Comparison of ENCODE assay signal across 18 cellular contexts in the genomic region with DNA sequence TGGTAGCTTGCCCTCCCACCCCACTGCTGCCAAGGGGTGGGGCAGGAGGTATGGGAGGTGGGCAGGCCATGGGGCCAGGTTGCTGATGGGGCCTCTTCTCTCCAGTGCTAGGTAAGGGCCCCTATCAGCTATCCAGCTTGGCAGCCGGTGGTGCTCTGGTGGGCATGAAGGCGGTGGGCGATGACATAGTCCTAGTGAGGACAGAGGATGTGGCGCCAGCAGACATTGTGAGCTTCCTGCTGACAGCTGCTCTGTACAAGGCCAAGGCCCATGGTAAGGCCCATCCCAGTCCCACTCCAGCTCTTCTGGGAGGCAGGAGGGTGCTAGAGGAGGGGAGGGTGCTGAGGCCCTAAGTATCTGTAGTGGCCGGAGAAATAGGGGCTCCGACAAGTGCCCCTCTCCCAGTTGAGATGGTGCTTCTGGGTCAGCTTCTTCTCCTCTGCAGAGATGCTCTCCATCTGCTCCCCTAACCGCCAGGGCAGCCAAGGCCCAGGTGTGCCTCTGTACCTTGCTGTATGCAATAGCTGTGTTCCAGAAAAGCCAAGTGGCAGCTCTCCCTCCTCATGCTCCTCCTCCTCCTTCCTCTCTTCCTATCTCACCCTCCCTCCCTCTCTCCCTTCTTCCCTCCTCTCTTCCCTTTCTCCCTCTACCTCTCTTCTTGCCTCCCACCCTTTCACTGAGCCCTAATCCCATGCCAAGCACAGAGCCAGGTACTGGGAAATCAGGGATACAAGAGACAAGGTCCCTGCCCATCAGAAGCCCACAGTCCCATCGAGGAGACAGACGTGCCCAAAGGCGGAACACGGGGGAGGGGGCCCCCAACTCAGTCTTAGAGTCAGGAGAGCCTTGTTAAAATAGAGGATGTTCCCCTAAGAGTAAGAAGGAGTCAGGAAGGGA. TPM values are rescaled to one million over a fixed set of nuclear protein-coding genes. Genes with fewer than 3 reads are reported as not detected.
DNase-seq lines count a peak whose midpoint lies in the region; ATAC-seq and TF ChIP-seq lines count a peak whose summit lies in the region.
"Had no signal": no experiment of that assay in that cellular context is flagged by ENCODE, and none has a peak within 500 bp of the region (broad histone marks: within the 10 kb centered on the region; RNA-seq: fewer than 3 reads in every experiment).

No MANE protein-coding gene starts in this region.

- WGBS in thyroid gland, 2 donors, result 88 to 90% methylated on average over 11 of the region's 11 CpGs
- WGBS in gastroesophageal sphincter (ENCODE audit: low coverage in 1 of 2), 2 donors, result 61% methylated on average over 5 of the region's 11 CpGs; no CpG with 5 or more reads in 1 of the 2 donors

- H3K36me3 ChIP-seq in left lung, result no peaks in the 10 kb centered on the region
- no peaks in the 10 kb centered on the region for H3K36me3 ChIP-seq in thyroid gland
- H3K36me3 ChIP-seq in gastroesophageal sphincter, result no peaks in the 10 kb centered on the region
- H3K36me3 ChIP-seq: BE2C had no signal

- H3K4me3 ChIP-seq in left lung (no peak overlapping the region), thyroid gland (replicated peaks in 1 of 3) (no peak overlapping the region), gastroesophageal sphincter (no peak overlapping the region)

- no peak overlapping the region for H3K27ac ChIP-seq in left lung
- H3K27ac ChIP-seq in thyroid gland, result no peak overlapping the region
- no peak overlapping the region for H3K27ac ChIP-seq in gastroesophageal sphincter

- TF ChIP-seq CTCF in left lung (IDR thresholded peaks at IDR 0.05) (no peak), thyroid gland (IDR thresholded peaks at IDR 0.05) (no peak), gastroesophageal sphincter (IDR thresholded peaks at IDR 0.05) (no peak)

- intact Hi-C loops in left lung (cut with DNase I), result no loop called here
- intact Hi-C loops in thyroid gland (cut with DNase I), result no loop called here

- no peak for ATAC-seq in activated CD8-positive, alpha-beta memory T cell treated with anti-CD3 and anti-CD28 coated beads, Interleukin-2, amount 10 ng/mL, durations not matched to agents 7 days and 5 days
- ATAC-seq in left lung (no peak), gastroesophageal sphincter (no peak)
- ATAC-seq: Right ventricle myocardium inferior had no signal

- H3K4me1 ChIP-seq in left lung (no peaks in the 10 kb centered on the region), thyroid gland (no peaks in the 10 kb centered on the region), gastroesophageal sphincter (no peaks in the 10 kb centered on the region)
- H3K4me1 ChIP-seq: BE2C had no signal

- H3K9me3 Mint-ChIP-seq in activated CD8-positive, alpha-beta memory T cell treated with anti-CD3 and anti-CD28 coated beads, Interleukin-2, amount 10 ng/mL, durations not matched to agents 7 days and 5 days (ENCODE audit: low read depth), result no peaks in the 10 kb centered on the region
- H3K9me3 Mint-ChIP-seq: CD4-positive, alpha-beta memory T cell had no signal

- CTCF ChIA-PET in activated CD8-positive, alpha-beta memory T cell treated with anti-CD3 and anti-CD28 coated beads, Interleukin-2, amount 10 ng/mL, durations not matched to agents 7 days and 5 days (lab: Charles Lee), result interaction anchor here (1.5 kb wide), 1 partner anchor 129 kb away, joined by 4 read pairs; no protein-coding TSS in a partner anchor

- H3K9me3 ChIP-seq in left lung (no peaks in the 10 kb centered on the region), thyroid gland (no peaks in the 10 kb centered on the region), gastroesophageal sphincter (no peaks in the 10 kb centered on the region)
- H3K9me3 ChIP-seq: BE2C had no signal

- H3K4me1 Mint-ChIP-seq in activated CD8-positive, alpha-beta memory T cell treated with anti-CD3 and anti-CD28 coated beads, Interleukin-2, amount 10 ng/mL, durations not matched to agents 7 days and 5 days, result peaks cover 3% of the 10 kb centered on the region

- peaks cover 4% of the 10 kb centered on the region for H3K27me3 Mint-ChIP-seq in activated CD8-positive, alpha-beta memory T cell treated with anti-CD3 and anti-CD28 coated beads, Interleukin-2, amount 10 ng/mL, durations not matched to agents 7 days and 5 days

- no peaks in the 10 kb centered on the region for H3K36me3 Mint-ChIP-seq in activated CD8-positive, alpha-beta memory T cell treated with anti-CD3 and anti-CD28 coated beads, Interleukin-2, amount 10 ng/mL, durations not matched to agents 7 days and 5 days
- H3K36me3 Mint-ChIP-seq: CD4-positive, alpha-beta memory T cell had no signal

- peak; percentile 33 for DNase-seq in activated CD8-positive, alpha-beta memory T cell treated with anti-CD3 and anti-CD28 coated beads for 24 hours
- DNase-seq in activated CD8-positive, alpha-beta memory T cell treated with anti-CD3 and anti-CD28 coated beads, Interleukin-2, amount 10 ng/mL, durations not matched to agents 7 days and 5 days, result no peak
- DNase-seq in GM03348 (ENCODE audit: low spot score), result peak; percentile 4
- DNase-seq in left lung, result peak; percentile 25 to 54
- DNase-seq in stimulated activated CD8-positive, alpha-beta memory T cell treated with anti-CD3 and anti-CD28 coated beads, Interleukin-4, amount 100 ng/mL, for 48 hours, result peak; percentile 7
- no peak for DNase-seq in thyroid gland
- DNase-seq in stimulated activated CD4-positive, alpha-beta T cell treated with anti-CD3 and anti-CD28 coated beads, Interleukin-4, amount 100 ng/mL, for 24 hours, result no peak
- DNase-seq: BE2C; CD4-positive, alpha-beta memory T cell; KBM-7; NCI-H1105 treated with DMSO at 0.1 percent for 48 hours; NCI-H187; NCI-H2227 treated with DMSO at 0.1 percent for 48 hours; NCI-H774 had no signal

- TF ChIP-seq EP300 in gastroesophageal sphincter (IDR thresholded peaks at IDR 0.05), result no peak

- H3K27ac Mint-ChIP-seq in activated CD8-positive, alpha-beta memory T cell treated with anti-CD3 and anti-CD28 coated beads, Interleukin-2, amount 10 ng/mL, durations not matched to agents 7 days and 5 days, result no peak overlapping the region
- H3K27ac Mint-ChIP-seq: CD4-positive, alpha-beta memory T cell had no signal

- peaks cover 0 to 16% of the 10 kb centered on the region in 2 donors for H3K27me3 ChIP-seq in left lung
- H3K27me3 ChIP-seq in thyroid gland, result no peaks in the 10 kb centered on the region
- H3K27me3 ChIP-seq in gastroesophageal sphincter, result peaks cover 14% of the 10 kb centered on the region
- H3K27me3 ChIP-seq: BE2C had no signal

- H3K4me3 Mint-ChIP-seq in activated CD8-positive, alpha-beta memory T cell treated with anti-CD3 and anti-CD28 coated beads, Interleukin-2, amount 10 ng/mL, durations not matched to agents 7 days and 5 days, result no peak overlapping the region
- H3K4me3 Mint-ChIP-seq: CD4-positive, alpha-beta memory T cell had no signal

- TF ChIP-seq POLR2A in thyroid gland (IDR thresholded peaks at IDR 0.05) (no peak), gastroesophageal sphincter (IDR thresholded peaks at IDR 0.05) (no peak)

RNA-seq across cellular contexts. Expression of a gene that starts 55.3 kb away (rescaled TPM):
- total RNA-seq in activated CD8-positive, alpha-beta memory T cell treated with anti-CD3 and anti-CD28 coated beads, Interleukin-2, amount 10 ng/mL, durations not matched to agents 7 days and 5 days, result not detected
- total RNA-seq in left lung (not detected), thyroid gland (not detected), gastroesophageal sphincter (not detected)
- total RNA-seq: CD4-positive, alpha-beta memory T cell; H4; OCI-LY7; Right ventricle myocardium inferior had no signal

RNA-seq across cellular contexts. Expression of a gene that starts 58.1 kb away (rescaled TPM):
- total RNA-seq in activated CD8-positive, alpha-beta memory T cell treated with anti-CD3 and anti-CD28 coated beads, Interleukin-2, amount 10 ng/mL, durations not matched to agents 7 days and 5 days, result not detected
- total RNA-seq in left lung, result under 1 TPM in 1 of 2 donors, not detected in 1; 0.63 TPM
- 1 to 10 TPM in 3 of 4 donors, not detected in 1; 1.0 to 5.9 (median 3.9) TPM for total RNA-seq in thyroid gland
- 1 to 10 TPM in 1 of 4 donors, not detected in 3; 1.1 TPM for total RNA-seq in gastroesophageal sphincter
- total RNA-seq: CD4-positive, alpha-beta memory T cell; H4; OCI-LY7; Right ventricle myocardium inferior had no signal

Comparison
In these comparisons a context has a peak if more than half of its experiments do, and no peak if none do; other contexts are left out.
1. DNase-seq: peak in activated CD8-positive, alpha-beta memory T cell treated with anti-CD3 and anti-CD28 coated beads for 24 hours (single experiment), GM03348 (single experiment), left lung (2 of 2) and stimulated activated CD8-positive, alpha-beta memory T cell treated with anti-CD3 and anti-CD28 coated beads, Interleukin-4, amount 100 ng/mL, for 48 hours (single experiment); none in activated CD8-positive, alpha-beta memory T cell treated with anti-CD3 and anti-CD28 coated beads, Interleukin-2, amount 10 ng/mL, durations not matched to agents 7 days and 5 days (single experiment), thyroid gland (0 of 2) and stimulated activated CD4-positive, alpha-beta T cell treated with anti-CD3 and anti-CD28 coated beads, Interleukin-4, amount 100 ng/mL, for 24 hours (single experiment).